In genomic region chr7:2477447-2478386, GRCh38 we compare ENCODE assay signal across 1 cellular context.
A peak's percentile ranks its signal among the peaks of the same experiment; 100 is the strongest.
TF ChIP-seq lines count a peak whose summit lies in the region.

No MANE protein-coding gene starts in this region.

TF ChIP-seq in HepG2, 621 proteins besides CTCF, POLR2A, EP300 and RAD21 (continued from another document):
- TF ChIP-seq UBTF (CRISPR knock-in tag; IDR thresholded peaks at IDR 0.05) (peak; percentile 58), FOXC1 (CRISPR knock-in tag; IDR thresholded peaks at IDR 0.05; ENCODE audit: borderline replicate concordance) (no peak), ZNF335 (CRISPR knock-in tag; IDR thresholded peaks at IDR 0.05) (no peak), HNRNPLL (IDR thresholded peaks at IDR 0.05; ENCODE audit: low read depth, low read length, poor library complexity, severe bottlenecking) (peak; percentile 9), NFE2L1 (CRISPR knock-in tag; IDR thresholded peaks at IDR 0.05; ENCODE audit: borderline replicate concordance) (no peak), KLF15 (CRISPR knock-in tag; IDR thresholded peaks at IDR 0.05; ENCODE audit: borderline replicate concordance) (no peak), JUND (CRISPR knock-in tag; IDR thresholded peaks at IDR 0.05) (no peak), ZNF737 (CRISPR knock-in tag; IDR thresholded peaks at IDR 0.05; ENCODE audit: borderline replicate concordance) (no peak), ZBTB42 (CRISPR knock-in tag; IDR thresholded peaks at IDR 0.05) (no peak), GATAD2A (CRISPR knock-in tag; IDR thresholded peaks at IDR 0.05) (0 out of 2 replicates have a peak, but pooled peaks have one; percentile 24), NAIF1 (CRISPR knock-in tag; IDR thresholded peaks at IDR 0.05; ENCODE audit: borderline replicate concordance) (no peak), FOSL2 (CRISPR knock-in tag; IDR thresholded peaks at IDR 0.05) (0 out of 2 replicates have a peak, but pooled peaks have one; percentile 10), ZSCAN29 (CRISPR knock-in tag; conservative IDR thresholded peaks at IDR 0.05) (no peak), ZNF280D (CRISPR knock-in tag; IDR thresholded peaks at IDR 0.05) (no peak), NR2F2 (IDR thresholded peaks at IDR 0.05; ENCODE audit: borderline replicate concordance, low read depth) (no peak), KLF6 (CRISPR knock-in tag; IDR thresholded peaks at IDR 0.05) (no peak), FOXO4 (CRISPR knock-in tag; conservative IDR thresholded peaks at IDR 0.05) (no peak), ZNF672 (CRISPR knock-in tag; IDR thresholded peaks at IDR 0.05) (no peak), TGIF2 (CRISPR knock-in tag; IDR thresholded peaks at IDR 0.05) (0 out of 2 replicates have a peak, but pooled peaks have one; percentile 20), ZNF720 (CRISPR knock-in tag; IDR thresholded peaks at IDR 0.05) (no peak), ZFP91 (CRISPR knock-in tag; IDR thresholded peaks at IDR 0.05; ENCODE audit: borderline replicate concordance) (peak; percentile 51), SMYD3 (CRISPR knock-in tag; IDR thresholded peaks at IDR 0.05) (no peak), ZBTB7B (CRISPR knock-in tag; IDR thresholded peaks at IDR 0.05) (peak; percentile 52; the same call in 1 of the 2 replicates), PHB2 (IDR thresholded peaks at IDR 0.05; ENCODE audit: partially characterized antibody) (no peak), SAP130 (CRISPR knock-in tag; IDR thresholded peaks at IDR 0.05; ENCODE audit: low read depth) (peak; percentile 38; the same call in 1 of the 2 replicates), ZNF292 (CRISPR knock-in tag; IDR thresholded peaks at IDR 0.05; ENCODE audit: borderline replicate concordance, low read depth) (no peak), ZSCAN31 (CRISPR knock-in tag; IDR thresholded peaks at IDR 0.05; ENCODE audit: low read depth) (no peak), ONECUT2 (CRISPR knock-in tag; IDR thresholded peaks at IDR 0.05) (no peak), HIC2 (CRISPR knock-in tag; IDR thresholded peaks at IDR 0.05; ENCODE audit: low read depth) (0 out of 2 replicates have a peak, but pooled peaks have one; percentile 40), TMF1 (CRISPR knock-in tag; IDR thresholded peaks at IDR 0.05; ENCODE audit: low read depth) (no peak), TAF1 (CRISPR knock-in tag; IDR thresholded peaks at IDR 0.05) (no peak), FOXM1 (CRISPR knock-in tag; IDR thresholded peaks at IDR 0.05) (no peak), HBP1 (CRISPR knock-in tag; IDR thresholded peaks at IDR 0.05; ENCODE audit: low read depth) (0 out of 2 replicates have a peak, but pooled peaks have one; percentile 38), ZNF576 (CRISPR knock-in tag; IDR thresholded peaks at IDR 0.05) (no peak), ZNF629 (CRISPR knock-in tag; conservative IDR thresholded peaks at IDR 0.05) (no peak), ZNF138 (CRISPR knock-in tag; IDR thresholded peaks at IDR 0.05; ENCODE audit: low read depth) (no peak), SALL1 (CRISPR knock-in tag; IDR thresholded peaks at IDR 0.05) (peak; percentile 35; the same call in 1 of the 2 replicates), ZFP36 (IDR thresholded peaks at IDR 0.05; ENCODE audit: borderline replicate concordance, low read depth, low read length, partially characterized antibody) (no peak), GABPA (IDR thresholded peaks at IDR 0.05; ENCODE audit: low read depth, low read length) (no peak), GABPA (CRISPR knock-in tag; IDR thresholded peaks at IDR 0.05; ENCODE audit: low read depth) (no peak), RFXAP (CRISPR knock-in tag; IDR thresholded peaks at IDR 0.05; ENCODE audit: borderline replicate concordance) (no peak; the same call in 1 of the 2 replicates), TSC22D2 (CRISPR knock-in tag; IDR thresholded peaks at IDR 0.05; ENCODE audit: borderline replicate concordance) (no peak), SUZ12 (IDR thresholded peaks at IDR 0.05; ENCODE audit: low read depth, low read length) (no peak), FOXA3 (CRISPR knock-in tag; IDR thresholded peaks at IDR 0.05) (no peak), SIX1 (CRISPR knock-in tag; IDR thresholded peaks at IDR 0.05; ENCODE audit: borderline replicate concordance) (no peak), CHCHD3 (CRISPR knock-in tag; IDR thresholded peaks at IDR 0.05) (no peak), FIP1L1 (IDR thresholded peaks at IDR 0.05; ENCODE audit: borderline replicate concordance, insufficient read depth, low read depth, low read length) (no peak), NFKB2 (CRISPR knock-in tag; IDR thresholded peaks at IDR 0.05; ENCODE audit: borderline replicate concordance) (peak; percentile 60; the same call in 1 of the 2 replicates), MIXL1 (CRISPR knock-in tag; IDR thresholded peaks at IDR 0.05) (no peak), HMG20B (CRISPR knock-in tag; conservative IDR thresholded peaks at IDR 0.05) (no peak), THAP7 (CRISPR knock-in tag; IDR thresholded peaks at IDR 0.05) (no peak), STAG1 (CRISPR knock-in tag; IDR thresholded peaks at IDR 0.05) (peak; percentile 92), KDM4B (CRISPR knock-in tag; IDR thresholded peaks at IDR 0.05) (0 out of 2 replicates have a peak, but pooled peaks have one; percentile 43)
